20 cellular contexts compared by ENCODE assay signal in the genomic region with DNA sequence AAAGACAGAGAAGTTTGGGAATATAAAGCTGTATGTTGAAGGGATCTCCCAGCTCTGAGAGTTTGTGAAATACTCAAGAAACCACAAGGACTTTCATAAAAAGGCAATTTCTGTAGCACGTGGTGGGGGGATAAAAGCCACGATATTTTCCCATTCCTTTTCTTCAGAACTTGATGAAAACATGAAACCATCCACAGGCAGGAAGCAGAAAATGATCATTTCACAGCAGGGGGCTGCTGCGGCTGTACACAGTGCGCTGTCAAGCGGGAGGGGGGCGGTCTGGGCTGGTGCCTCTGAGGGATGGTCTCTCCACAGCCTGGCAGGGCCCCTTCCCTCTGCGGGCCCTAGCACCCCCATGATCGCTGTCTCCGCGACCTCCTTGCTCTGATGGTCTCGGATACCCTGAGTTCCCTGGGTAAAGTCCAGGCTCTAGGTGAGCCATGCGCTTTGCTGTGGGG.
DNase-seq lines count a peak whose midpoint lies in the region; ATAC-seq and TF ChIP-seq lines count a peak whose summit lies in the region.
"Had no signal": no experiment of that assay in that cellular context is flagged by ENCODE, and none has a peak within 500 bp of the region (broad histone marks: within the 10 kb centered on the region; RNA-seq: fewer than 3 reads in every experiment).

No MANE protein-coding gene starts in this region.

- peaks cover 0 to 14% (median 0%) of the 10 kb centered on the region in 11 experiments; a peak in 4 of 22 replicates for H3K27me3 ChIP-seq in BLaER1 treated with 17β-estradiol and CSF1 and Interleukin-3, amounts not matched to agents 10 nM and 100 nM
- H3K27me3 ChIP-seq in osteoblast (ENCODE audit: insufficient read depth, low read length) (peaks cover 30% of the 10 kb centered on the region), lower lobe of right lung (ENCODE audit: low read depth) (peaks cover 7% of the 10 kb centered on the region)
- H3K27me3 ChIP-seq: sigmoid colon had no signal

- H3K27me3 Mint-ChIP-seq in activated naive CD8-positive, alpha-beta T cell treated with anti-CD3 and anti-CD28 coated beads for 36 hours = peaks cover 8% of the 10 kb centered on the region

- H3K9me3 ChIP-seq in BLaER1 treated with 17β-estradiol and CSF1 and Interleukin-3, amounts not matched to agents 10 nM and 100 nM (replicated peaks in 1 of 11) = peaks cover 9 to 21% (median 13%) of the 10 kb centered on the region in 11 experiments; a peak in 18 of 22 replicates
- H3K9me3 ChIP-seq in osteoblast (ENCODE audit: low read depth, low read length) (no peaks in the 10 kb centered on the region), lower lobe of right lung (no peaks in the 10 kb centered on the region)
- H3K9me3 ChIP-seq: neutrophil, sigmoid colon had no signal

- peak overlapping the region in 8 of 11 experiments; percentile 1 to 48 (median 24); a peak in 6 of 22 replicates for H3K9ac ChIP-seq in BLaER1 treated with 17β-estradiol and CSF1 and Interleukin-3, amounts not matched to agents 10 nM and 100 nM

- H3K27ac ChIP-seq in BLaER1 treated with 17β-estradiol and CSF1 and Interleukin-3, amounts not matched to agents 10 nM and 100 nM = peak overlapping the region in 1 of 11 experiments; percentile 25; a peak in 2 of 22 replicates
- H3K27ac ChIP-seq in osteoblast (ENCODE audit: low read depth, low read length) (no peak overlapping the region), lower lobe of right lung (no peak overlapping the region)
- H3K27ac ChIP-seq: heart right ventricle, neutrophil had no signal

- H3K4me2 ChIP-seq in BLaER1 treated with 17β-estradiol and CSF1 and Interleukin-3, amounts not matched to agents 10 nM and 100 nM = peak overlapping the region; percentile 58 to 91 (median 86)
- no peak overlapping the region for H3K4me2 ChIP-seq in osteoblast (ENCODE audit: insufficient read depth, low read length)

- no peak for ATAC-seq in lower lobe of right lung
- ATAC-seq: activated CD8-positive, alpha-beta T cell treated with anti-CD3 and anti-CD28 coated beads for 36 hours; activated T-cell treated with anti-CD3 and anti-CD28 coated beads, Interleukin-2, amount 50 U/mL, for 4 hours; T-helper 17 cell had no signal

- H3K79me2 ChIP-seq in osteoblast (ENCODE audit: insufficient read depth, low read length) = no peaks in the 10 kb centered on the region

- no peaks in the 10 kb centered on the region for H3K4me1 Mint-ChIP-seq in activated naive CD8-positive, alpha-beta T cell treated with anti-CD3 and anti-CD28 coated beads for 36 hours
- H3K4me1 Mint-ChIP-seq: activated naive CD4-positive, alpha-beta T cell treated with anti-CD3 and anti-CD28 coated beads, Interleukin-2, amount 50 U/mL, for 24 hours; memory B cell; T-helper 17 cell had no signal

- peak; percentile 10 for DNase-seq in NCI-H345 treated with DMSO at 0.1 percent for 48 hours (lab: John Stamatoyannopoulos, UW; ENCODE audit: unreplicated experiment)
- DNase-seq in ecto neural progenitor cell (ENCODE audit: low spot score) = peak; percentile 45
- peak; percentile 77 for DNase-seq in osteoblast (ENCODE audit: insufficient read length, low spot score, missing footprints)
- DNase-seq in GM19240 (ENCODE audit: insufficient read length, low spot score) = no peak
- DNase-seq in lower lobe of right lung = no peak
- no peak for DNase-seq in activated naive CD8-positive, alpha-beta T cell treated with anti-CD3 and anti-CD28 coated beads for 36 hours
- no peak for DNase-seq in GM19238 (ENCODE audit: insufficient read length, low spot score)
- DNase-seq: activated CD8-positive, alpha-beta T cell treated with anti-CD3 and anti-CD28 coated beads for 36 hours; activated T-cell treated with anti-CD3 and anti-CD28 coated beads, Interleukin-2, amount 50 U/mL, for 4 hours; caudate nucleus; effector CD8-positive, alpha-beta T cell; GDM1; heart right ventricle; sigmoid colon; stimulated activated CD4-positive, alpha-beta T cell treated with anti-CD3 and anti-CD28 coated beads, Interleukin-4, amount 100 ng/mL, for 1 hour; T-helper 17 cell had no signal

- no peak overlapping the region for H3K27ac Mint-ChIP-seq in activated naive CD8-positive, alpha-beta T cell treated with anti-CD3 and anti-CD28 coated beads for 36 hours
- H3K27ac Mint-ChIP-seq: activated CD8-positive, alpha-beta T cell treated with anti-CD3 and anti-CD28 coated beads for 36 hours; activated naive CD4-positive, alpha-beta T cell treated with anti-CD3 and anti-CD28 coated beads, Interleukin-2, amount 50 U/mL, for 24 hours; memory B cell; T-helper 17 cell had no signal

- no peak overlapping the region for H2AFZ ChIP-seq in osteoblast (ENCODE audit: low read length)

- H3K4me3 ChIP-seq in BLaER1 treated with 17β-estradiol and CSF1 and Interleukin-3, amounts not matched to agents 10 nM and 100 nM = peak overlapping the region in 1 of 10 experiments; percentile 26; a peak in 2 of 20 replicates
- H3K4me3 ChIP-seq in osteoblast (ENCODE audit: insufficient read depth, low read length) = no peak overlapping the region
- no peak overlapping the region for H3K4me3 ChIP-seq in lower lobe of right lung
- H3K4me3 ChIP-seq: heart right ventricle, sigmoid colon had no signal

- TF ChIP-seq CTCF in osteoblast (IDR thresholded peaks at IDR 0.05; ENCODE audit: extremely low read depth, low read depth, low read length) (no peak), lower lobe of right lung (IDR thresholded peaks at IDR 0.05) (no peak)

- H3K9me3 Mint-ChIP-seq in activated naive CD8-positive, alpha-beta T cell treated with anti-CD3 and anti-CD28 coated beads for 36 hours = no peaks in the 10 kb centered on the region
- H3K9me3 Mint-ChIP-seq: activated naive CD4-positive, alpha-beta T cell treated with anti-CD3 and anti-CD28 coated beads, Interleukin-2, amount 50 U/mL, for 24 hours; activated T-cell treated with anti-CD3 and anti-CD28 coated beads, Interleukin-2, amount 50 U/mL, for 4 hours had no signal

- no peak overlapping the region for H3K4me3 Mint-ChIP-seq in activated naive CD8-positive, alpha-beta T cell treated with anti-CD3 and anti-CD28 coated beads for 36 hours
- H3K4me3 Mint-ChIP-seq: activated CD8-positive, alpha-beta T cell treated with anti-CD3 and anti-CD28 coated beads for 36 hours; activated naive CD4-positive, alpha-beta T cell treated with anti-CD3 and anti-CD28 coated beads, Interleukin-2, amount 50 U/mL, for 24 hours; activated T-cell treated with anti-CD3 and anti-CD28 coated beads, Interleukin-2, amount 50 U/mL, for 4 hours; memory B cell; T-helper 17 cell had no signal

- peaks cover 14 to 61% (median 50%) of the 10 kb centered on the region in 10 experiments for H3K4me1 ChIP-seq in BLaER1 treated with 17β-estradiol and CSF1 and Interleukin-3, amounts not matched to agents 10 nM and 100 nM
- H3K4me1 ChIP-seq in osteoblast (ENCODE audit: insufficient read depth, low read length) (no peaks in the 10 kb centered on the region), lower lobe of right lung (no peaks in the 10 kb centered on the region)
- H3K4me1 ChIP-seq: heart right ventricle, sigmoid colon had no signal

- intact Hi-C loops in lower lobe of right lung (cut with DNase I) = no loop called here

- H4K20me1 ChIP-seq in BLaER1 treated with 17β-estradiol and CSF1 and Interleukin-3, amounts not matched to agents 10 nM and 100 nM = no peaks in the 10 kb centered on the region
- H4K20me1 ChIP-seq in osteoblast (ENCODE audit: insufficient read depth, low read length) = no peaks in the 10 kb centered on the region

- no peaks in the 10 kb centered on the region for H3K36me3 Mint-ChIP-seq in activated naive CD8-positive, alpha-beta T cell treated with anti-CD3 and anti-CD28 coated beads for 36 hours
- H3K36me3 Mint-ChIP-seq: activated naive CD4-positive, alpha-beta T cell treated with anti-CD3 and anti-CD28 coated beads, Interleukin-2, amount 50 U/mL, for 24 hours; memory B cell had no signal

- no peaks in the 10 kb centered on the region for H3K36me3 ChIP-seq in BLaER1 treated with 17β-estradiol and CSF1 and Interleukin-3, amounts not matched to agents 10 nM and 100 nM
- H3K36me3 ChIP-seq in osteoblast (ENCODE audit: insufficient read depth, low read length) = no peaks in the 10 kb centered on the region
- no peaks in the 10 kb centered on the region for H3K36me3 ChIP-seq in lower lobe of right lung
- H3K36me3 ChIP-seq: heart right ventricle, neutrophil, sigmoid colon had no signal

Comparison
In these comparisons a context has a peak if more than half of its experiments do, and no peak if none do; other contexts are left out.
1. DNase-seq: peak in NCI-H345 treated with DMSO at 0.1 percent for 48 hours (single experiment), ecto neural progenitor cell (single experiment) and osteoblast (single experiment); none in GM19240 (single experiment), lower lobe of right lung (single experiment), activated naive CD8-positive, alpha-beta T cell treated with anti-CD3 and anti-CD28 coated beads for 36 hours (single experiment) and GM19238 (single experiment).